ENCODE assay signal across 1 cellular context in genomic region chr18:41265047-41265446, GRCh38.
TF ChIP-seq lines count a peak whose summit lies in the region.

No MANE protein-coding gene starts in this region.

TF ChIP-seq in H1, 55 proteins besides CTCF, POLR2A, EP300 and RAD21:
- no peak for TF ChIP-seq PHF8 (conservative IDR thresholded peaks at IDR 0.05; ENCODE audit: low read depth, low read length)
- TF ChIP-seq EZH2 (IDR thresholded peaks at IDR 0.05; ENCODE audit: low read depth, low read length, severe bottlenecking): no peak
- no peak for TF ChIP-seq CBX8 (IDR thresholded peaks at IDR 0.05; ENCODE audit: borderline replicate concordance, low read depth, low read length)
- TF ChIP-seq MAFK (IDR thresholded peaks at IDR 0.05; ENCODE audit: low read depth, low read length): no peak
- TF ChIP-seq SIN3A (conservative IDR thresholded peaks at IDR 0.05 in 1 of 2, IDR thresholded peaks at IDR 0.05 in 1 of 2; ENCODE audit: low read depth in 1 of 2, low read length in 2 of 2): no peak
- TF ChIP-seq HDAC6 (IDR thresholded peaks at IDR 0.05; ENCODE audit: low read depth, low read length): no peak
- no peak for TF ChIP-seq RNF2 (IDR thresholded peaks at IDR 0.05; ENCODE audit: borderline replicate concordance, low read depth, low read length, missing control alignments, poor library complexity, severe bottlenecking)
- TF ChIP-seq HDAC2 (IDR thresholded peaks at IDR 0.05; ENCODE audit: borderline replicate concordance in 1 of 2, low read depth in 2 of 2, low read length in 2 of 2): no peak
- no peak for TF ChIP-seq BACH1 (IDR thresholded peaks at IDR 0.05; ENCODE audit: low read length)
- no peak for TF ChIP-seq ATF3 (IDR thresholded peaks at IDR 0.05; ENCODE audit: insufficient read depth, low read depth, low read length)
- no peak for TF ChIP-seq JUND (IDR thresholded peaks at IDR 0.05; ENCODE audit: low read length)
